9 cellular contexts compared by ENCODE assay signal in genomic region chr6:21769405-21769851, GRCh38.
DNase-seq lines count a peak whose midpoint lies in the region; ATAC-seq and TF ChIP-seq lines count a peak whose summit lies in the region.
"Had no signal": no experiment of that assay in that cellular context is flagged by ENCODE, and none has a peak within 500 bp of the region (broad histone marks: within the 10 kb centered on the region; RNA-seq: fewer than 3 reads in every experiment).

No MANE protein-coding gene starts in this region.

- intact Hi-C loops in heart right ventricle (cut with DNase I): loop anchor here in 1 of 10 donors (5.0 kb wide), 1 partner anchor 172 kb away; no protein-coding TSS in a partner anchor
- intact Hi-C loops in psoas muscle (cut with DNase I): no loop called here

- DNase-seq in GM04503 (ENCODE audit: low read depth) (peak; percentile 67), WTC11 (ENCODE audit: low spot score) (peak; percentile 41), heart right ventricle (peak in 1 of 2 donors; percentile 61), psoas muscle (no peak), T-helper 2 cell (no peak)
- DNase-seq: NCI-H69 had no signal

- H3K4me3 Mint-ChIP-seq in WTC11: peak overlapping the region; percentile 21

- peak overlapping the region; percentile 93 for H3K27ac Mint-ChIP-seq in WTC11

- H3K36me3 Mint-ChIP-seq in WTC11: no peaks in the 10 kb centered on the region

- WGBS in heart right ventricle, 2 donors: 5 to 7% methylated on average over 2 of the region's 2 CpGs
- 13 to 36% (median 21%) methylated on average over 2 of the region's 2 CpGs for WGBS in psoas muscle, 3 donors

- H3K4me1 Mint-ChIP-seq in WTC11: peaks cover 87% of the 10 kb centered on the region

- no peak for TF ChIP-seq CTCF in WTC11 (IDR thresholded peaks at IDR 0.05)
- TF ChIP-seq CTCF in heart right ventricle (IDR thresholded peaks at IDR 0.05): no peak
- TF ChIP-seq CTCF in psoas muscle (IDR thresholded peaks at IDR 0.05): no peak

- no peaks in the 10 kb centered on the region for H3K9me3 Mint-ChIP-seq in WTC11

- H3K27me3 ChIP-seq in heart right ventricle: no peaks in the 10 kb centered on the region
- H3K27me3 ChIP-seq in psoas muscle (ENCODE audit: insufficient read depth in 3 of 3, low read length in 2 of 3): no peaks in the 10 kb centered on the region

- H3K4me3 ChIP-seq in heart right ventricle (no peak overlapping the region), psoas muscle (no peak overlapping the region)

- H3K36me3 ChIP-seq in heart right ventricle (no peaks in the 10 kb centered on the region), psoas muscle (ENCODE audit: insufficient read depth in 1 of 2, low read depth in 1 of 2) (no peaks in the 10 kb centered on the region)

- peak overlapping the region in 5 of 10 donors; percentile 17 to 68 (median 36) for H3K27ac ChIP-seq in heart right ventricle
- peak overlapping the region; percentile 12 for H3K27ac ChIP-seq in psoas muscle

- POLR2A ChIA-PET in WTC11 (lab: Charles Lee): interaction anchor here (0.6 to 1.5 kb wide), 4 partner anchors 11 to 1931 kb away, joined by 3 to 6 read pairs (median 5); partner anchors contain the start of gene SOX4

- ATAC-seq in WTC11 (peak; percentile 93), heart right ventricle (peak; percentile 69 to 95 (median 88)), psoas muscle (no peak), GM19035 (IDR thresholded peaks at IDR 0.05; ENCODE audit: unreplicated experiment) (no peak), HG03565 (IDR thresholded peaks at IDR 0.05; ENCODE audit: unreplicated experiment) (no peak), HG03571 (IDR thresholded peaks at IDR 0.05; ENCODE audit: unreplicated experiment) (no peak)

- CTCF ChIA-PET in WTC11 (lab: Charles Lee): interaction anchor here (0.8 to 1.3 kb wide), 6 partner anchors 9 to 177 kb away, joined by 3 to 5 read pairs (median 4); no protein-coding TSS in a partner anchor

- no peaks in the 10 kb centered on the region for H3K27me3 Mint-ChIP-seq in WTC11 (ENCODE audit: low read depth)

- H3K4me1 ChIP-seq in heart right ventricle: peaks cover 0 to 54% (median 33%) of the 10 kb centered on the region in 9 donors
- peaks cover 3% of the 10 kb centered on the region for H3K4me1 ChIP-seq in psoas muscle

- H3K9me3 ChIP-seq in heart right ventricle (no peaks in the 10 kb centered on the region), psoas muscle (no peaks in the 10 kb centered on the region)

TF ChIP-seq in WTC11, 78 proteins besides CTCF, POLR2A, EP300 and RAD21:
- TF ChIP-seq, protein P1, sequence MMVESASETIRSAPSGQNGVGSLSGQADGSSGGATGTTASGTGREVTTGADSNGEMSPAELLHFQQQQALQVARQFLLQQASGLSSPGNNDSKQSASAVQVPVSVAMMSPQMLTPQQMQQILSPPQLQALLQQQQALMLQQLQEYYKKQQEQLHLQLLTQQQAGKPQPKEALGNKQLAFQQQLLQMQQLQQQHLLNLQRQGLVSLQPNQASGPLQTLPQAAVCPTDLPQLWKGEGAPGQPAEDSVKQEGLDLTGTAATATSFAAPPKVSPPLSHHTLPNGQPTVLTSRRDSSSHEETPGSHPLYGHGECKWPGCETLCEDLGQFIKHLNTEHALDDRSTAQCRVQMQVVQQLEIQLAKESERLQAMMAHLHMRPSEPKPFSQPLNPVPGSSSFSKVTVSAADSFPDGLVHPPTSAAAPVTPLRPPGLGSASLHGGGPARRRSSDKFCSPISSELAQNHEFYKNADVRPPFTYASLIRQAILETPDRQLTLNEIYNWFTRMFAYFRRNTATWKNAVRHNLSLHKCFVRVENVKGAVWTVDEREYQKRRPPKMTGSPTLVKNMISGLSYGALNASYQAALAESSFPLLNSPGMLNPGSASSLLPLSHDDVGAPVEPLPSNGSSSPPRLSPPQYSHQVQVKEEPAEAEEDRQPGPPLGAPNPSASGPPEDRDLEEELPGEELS (CRISPR knock-in tag; IDR thresholded peaks at IDR 0.05): no peak
- TF ChIP-seq NR3C1 (CRISPR knock-in tag; conservative IDR thresholded peaks at IDR 0.05; ENCODE audit: low read depth) (no peak), PRRX2 (CRISPR knock-in tag; IDR thresholded peaks at IDR 0.05) (no peak), ATF3 (CRISPR knock-in tag; conservative IDR thresholded peaks at IDR 0.05) (no peak), JAZF1 (CRISPR knock-in tag; IDR thresholded peaks at IDR 0.05) (no peak), ZNF219 (CRISPR knock-in tag; IDR thresholded peaks at IDR 0.05; ENCODE audit: borderline replicate concordance) (no peak), RELA (CRISPR knock-in tag; IDR thresholded peaks at IDR 0.05; ENCODE audit: borderline replicate concordance) (no peak), NFATC4 (CRISPR knock-in tag; IDR thresholded peaks at IDR 0.05) (no peak), TP53 (CRISPR knock-in tag; IDR thresholded peaks at IDR 0.05) (no peak), CREM (CRISPR knock-in tag; IDR thresholded peaks at IDR 0.05) (no peak), MXD4 (CRISPR knock-in tag; IDR thresholded peaks at IDR 0.05; ENCODE audit: borderline replicate concordance) (no peak), RORB (CRISPR knock-in tag; IDR thresholded peaks at IDR 0.05) (no peak)
- TF ChIP-seq, protein P2, sequence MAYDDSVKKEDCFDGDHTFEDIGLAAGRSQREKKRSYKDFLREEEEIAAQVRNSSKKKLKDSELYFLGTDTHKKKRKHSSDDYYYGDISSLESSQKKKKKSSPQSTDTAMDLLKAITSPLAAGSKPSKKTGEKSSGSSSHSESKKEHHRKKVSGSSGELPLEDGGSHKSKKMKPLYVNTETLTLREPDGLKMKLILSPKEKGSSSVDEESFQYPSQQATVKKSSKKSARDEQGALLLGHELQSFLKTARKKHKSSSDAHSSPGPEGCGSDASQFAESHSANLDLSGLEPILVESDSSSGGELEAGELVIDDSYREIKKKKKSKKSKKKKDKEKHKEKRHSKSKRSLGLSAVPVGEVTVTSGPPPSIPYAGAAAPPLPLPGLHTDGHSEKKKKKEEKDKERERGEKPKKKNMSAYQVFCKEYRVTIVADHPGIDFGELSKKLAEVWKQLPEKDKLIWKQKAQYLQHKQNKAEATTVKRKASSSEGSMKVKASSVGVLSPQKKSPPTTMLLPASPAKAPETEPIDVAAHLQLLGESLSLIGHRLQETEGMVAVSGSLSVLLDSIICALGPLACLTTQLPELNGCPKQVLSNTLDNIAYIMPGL (CRISPR knock-in tag; IDR thresholded peaks at IDR 0.05): no peak
- TF ChIP-seq, protein P3, sequence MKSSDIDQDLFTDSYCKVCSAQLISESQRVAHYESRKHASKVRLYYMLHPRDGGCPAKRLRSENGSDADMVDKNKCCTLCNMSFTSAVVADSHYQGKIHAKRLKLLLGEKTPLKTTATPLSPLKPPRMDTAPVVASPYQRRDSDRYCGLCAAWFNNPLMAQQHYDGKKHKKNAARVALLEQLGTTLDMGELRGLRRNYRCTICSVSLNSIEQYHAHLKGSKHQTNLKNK (CRISPR knock-in tag; IDR thresholded peaks at IDR 0.05): no peak
TF ChIP-seq in WTC11: peak in this region for 0.

Comparison
In these comparisons a context has a peak if more than half of its experiments do, and no peak if none do; other contexts are left out.
1. DNase-seq: peak in GM04503 (single experiment) and WTC11 (single experiment); none in psoas muscle (0 of 2) and T-helper 2 cell (0 of 5).
2. ATAC-seq: peak in WTC11 (single experiment) and heart right ventricle (8 of 8); none in psoas muscle (0 of 4), GM19035 (single experiment), HG03565 (single experiment) and HG03571 (single experiment).